9 cellular contexts compared by ENCODE assay signal in the genomic region with DNA sequence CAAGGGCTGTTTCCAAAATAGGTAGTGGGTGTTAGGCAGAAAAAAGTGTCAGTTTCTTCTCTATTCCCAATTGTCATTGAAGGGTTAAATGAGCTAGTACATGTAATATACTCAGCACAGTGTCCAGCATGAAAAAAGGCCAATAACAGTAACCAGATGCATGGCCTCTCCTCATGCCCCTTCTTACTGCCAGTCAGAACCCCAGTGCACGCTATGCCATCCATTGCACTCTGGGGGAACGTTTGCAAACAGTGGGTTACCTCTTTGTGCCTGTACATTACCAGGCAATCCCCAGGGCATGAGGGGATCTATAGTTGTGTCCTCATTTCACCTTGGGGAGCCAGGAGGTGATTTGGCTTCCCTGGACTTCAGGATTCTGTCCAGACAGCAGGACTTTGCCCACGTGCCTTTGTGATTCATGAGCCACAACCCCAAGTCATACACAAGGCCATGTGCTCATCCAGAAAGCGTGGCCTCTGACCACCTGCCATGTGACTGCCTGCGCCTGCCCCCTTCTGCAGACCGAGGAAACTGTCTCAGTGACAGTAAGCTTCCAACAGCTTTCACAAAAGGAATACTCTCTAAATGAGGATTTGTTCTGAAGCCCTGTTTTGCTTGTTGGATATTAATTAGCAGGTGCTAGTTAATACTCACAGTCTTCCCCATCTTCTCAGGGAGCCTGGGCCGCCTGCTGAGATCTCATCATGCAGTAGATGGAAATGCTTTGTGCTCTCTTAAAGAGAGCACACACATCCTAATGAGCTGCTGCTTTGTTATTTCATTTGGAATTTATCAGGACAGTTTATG. TPM values are rescaled to one million over a fixed set of nuclear protein-coding genes. Genes with fewer than 3 reads are reported as not detected.
A peak's percentile ranks its signal among the peaks of the same experiment; 100 is the strongest.
DNase-seq lines count a peak whose midpoint lies in the region; ATAC-seq and TF ChIP-seq lines count a peak whose summit lies in the region.
"Had no signal": no experiment of that assay in that cellular context is flagged by ENCODE, and none has a peak within 500 bp of the region (broad histone marks: within the 10 kb centered on the region; RNA-seq: fewer than 3 reads in every experiment).

No MANE protein-coding gene starts in this region.

- H3K27ac ChIP-seq in dorsolateral prefrontal cortex: peak overlapping the region in 56 of 59 donors; percentile 16 to 91 (median 78)

- H3K27ac Mint-ChIP-seq in activated T-cell treated with anti-CD3 and anti-CD28 coated beads, Interleukin-2, amount 50 U/mL, for 72 hours: no peak overlapping the region
- H3K27ac Mint-ChIP-seq: activated naive CD8-positive, alpha-beta T cell had no signal

- H3K4me3 ChIP-seq in AG10803 (ENCODE audit: low read length) (no peak overlapping the region), dorsolateral prefrontal cortex (no peak overlapping the region)

- no peak for ATAC-seq in activated T-cell treated with anti-CD3 and anti-CD28 coated beads, Interleukin-2, amount 50 U/mL, for 72 hours (replicated peaks in 1 of 2)
- no peak for ATAC-seq in HG03097 (IDR thresholded peaks at IDR 0.05; ENCODE audit: low FRiP score, unreplicated experiment)

- peaks cover 24% of the 10 kb centered on the region for H3K4me1 Mint-ChIP-seq in activated T-cell treated with anti-CD3 and anti-CD28 coated beads, Interleukin-2, amount 50 U/mL, for 72 hours (ENCODE audit: low read depth)

- intact Hi-C loops in dorsolateral prefrontal cortex (cut with DNase I): no loop called here

- peak; percentile 87 for DNase-seq in AG10803 (ENCODE audit: low read depth)
- peak; percentile 15 for DNase-seq in MV-4-11 (lab: John Stamatoyannopoulos, UW)
- peak; percentile 57 to 84 (median 73) for DNase-seq in dorsolateral prefrontal cortex
- peak; percentile 31 for DNase-seq in middle frontal gyrus (ENCODE audit: extremely low spot score, low spot score)
- DNase-seq in activated T-cell treated with anti-CD3 and anti-CD28 coated beads, Interleukin-2, amount 50 U/mL, for 72 hours: no peak
- DNase-seq in activated naive CD4-positive, alpha-beta T cell (lab: John Stamatoyannopoulos, UW): no peak
- DNase-seq in NCI-H510A treated with DMSO at 0.1 percent for 48 hours (lab: John Stamatoyannopoulos, UW): no peak

- no peak overlapping the region for H3K4me3 Mint-ChIP-seq in activated T-cell treated with anti-CD3 and anti-CD28 coated beads, Interleukin-2, amount 50 U/mL, for 72 hours
- H3K4me3 Mint-ChIP-seq: activated naive CD8-positive, alpha-beta T cell had no signal

- H3K9me3 Mint-ChIP-seq in activated T-cell treated with anti-CD3 and anti-CD28 coated beads, Interleukin-2, amount 50 U/mL, for 72 hours: no peaks in the 10 kb centered on the region

- H3K36me3 Mint-ChIP-seq in activated T-cell treated with anti-CD3 and anti-CD28 coated beads, Interleukin-2, amount 50 U/mL, for 72 hours (ENCODE audit: insufficient read depth in 2 of 2): no peaks in the 10 kb centered on the region
- H3K36me3 Mint-ChIP-seq: activated naive CD8-positive, alpha-beta T cell had no signal

- H3K27me3 Mint-ChIP-seq in activated T-cell treated with anti-CD3 and anti-CD28 coated beads, Interleukin-2, amount 50 U/mL, for 72 hours (ENCODE audit: low read depth): peaks cover 7% of the 10 kb centered on the region
- H3K27me3 Mint-ChIP-seq: activated naive CD8-positive, alpha-beta T cell had no signal

- TF ChIP-seq CTCF in AG10803 (conservative IDR thresholded peaks at IDR 0.05; ENCODE audit: low read length) (peak; percentile 50), dorsolateral prefrontal cortex (IDR thresholded peaks at IDR 0.05 in 54 of 56, conservative IDR thresholded peaks at IDR 0.05 in 2 of 56; ENCODE audit: low read depth in 1 of 56, partially characterized antibody in 56 of 56) (peak in 50 of 56 donors; percentile 15 to 65 (median 46))

- H3K27me3 ChIP-seq in dorsolateral prefrontal cortex: no peaks in the 10 kb centered on the region

RNA-seq across cellular contexts. Expression of a gene that starts 36.8 kb away (rescaled TPM):
- 10 to 100 TPM in 30 of 120 experiments, 1 to 10 TPM in 90; 1.8 to 27.8 (median 7.2) TPM for total RNA-seq in dorsolateral prefrontal cortex
- not detected for total RNA-seq in activated T-cell treated with anti-CD3 and anti-CD28 coated beads, Interleukin-2, amount 50 U/mL, for 72 hours

Comparison
In these comparisons a context has a peak if more than half of its experiments do, and no peak if none do; other contexts are left out.
1. DNase-seq: peak in AG10803 (single experiment), MV-4-11 (single experiment), dorsolateral prefrontal cortex (10 of 10) and middle frontal gyrus (single experiment); none in activated T-cell treated with anti-CD3 and anti-CD28 coated beads, Interleukin-2, amount 50 U/mL, for 72 hours (0 of 2), activated naive CD4-positive, alpha-beta T cell (0 of 4) and NCI-H510A treated with DMSO at 0.1 percent for 48 hours (single experiment).